In the genomic region with DNA sequence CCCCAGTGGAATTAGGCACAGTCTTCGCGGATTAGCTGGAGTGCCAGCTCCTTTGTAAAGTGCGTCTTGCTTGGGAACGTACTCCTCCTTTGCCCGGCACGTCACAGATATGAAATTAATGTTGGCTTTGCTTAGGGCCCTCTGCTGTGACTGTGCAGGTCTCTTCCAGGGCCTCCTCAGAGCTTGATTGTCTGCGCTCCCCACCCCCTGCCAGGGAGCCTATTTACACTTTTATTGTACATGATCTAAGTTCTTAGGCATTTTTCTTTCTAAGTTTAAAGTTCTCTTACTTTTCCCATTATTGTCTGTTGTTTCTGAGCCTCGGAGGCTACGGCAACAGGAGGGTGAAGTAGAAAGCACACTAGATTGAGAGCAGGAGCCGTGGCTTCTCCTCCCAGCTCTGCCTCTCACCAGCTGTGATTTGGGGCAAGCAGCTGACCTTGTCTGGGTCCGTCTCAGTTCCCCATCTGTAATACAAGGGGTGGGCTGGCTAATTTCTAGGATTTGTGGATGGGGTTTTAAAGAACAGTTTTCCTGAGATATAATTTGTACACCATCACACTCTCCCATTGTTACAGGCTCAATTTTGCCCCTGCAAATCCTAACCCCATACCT, we compare ENCODE assay signal across 15 cellular contexts.
DNase-seq lines count a peak whose midpoint lies in the region; ATAC-seq, FAIRE-seq and TF ChIP-seq lines count a peak whose summit lies in the region.
"Had no signal": no experiment of that assay in that cellular context is flagged by ENCODE, and none has a peak within 500 bp of the region (broad histone marks: within the 10 kb centered on the region; RNA-seq: fewer than 3 reads in every experiment).

No MANE protein-coding gene starts in this region.

- peak overlapping the region; percentile 61 to 81 for H4K8ac ChIP-seq in IMR-90 (ENCODE audit: low read depth in 2 of 2, low read length in 2 of 2)

- intact Hi-C loops in A673 (cut with micrococcal nuclease; ENCODE audit: unreplicated experiment) (loop anchor here (5.0 kb wide), 1 partner anchor 43 kb away; no protein-coding TSS in a partner anchor), IMR-90 (cut with micrococcal nuclease) (no loop called here), endothelial cell of umbilical vein (cut with micrococcal nuclease) (no loop called here)

- H2AFZ ChIP-seq in IMR-90 (replicated peaks; ENCODE audit: low read length, poor library complexity), result peak overlapping the region; percentile 76
- H2AFZ ChIP-seq in endothelial cell of umbilical vein (ENCODE audit: low read depth, low read length), result no peak overlapping the region

- H4K5ac ChIP-seq in IMR-90 (ENCODE audit: low read depth, low read length), result peak overlapping the region; percentile 92

- peak overlapping the region; percentile 87 for H3K18ac ChIP-seq in IMR-90 (ENCODE audit: low read depth, low read length)

- no peak overlapping the region for H3K4me3 ChIP-seq in A673 (ENCODE audit: low read depth, low read length, poor library complexity, severe bottlenecking)
- no peak overlapping the region for H3K4me3 ChIP-seq in IMR-90 (ENCODE audit: insufficient read depth, low read depth, low read length)
- no peak overlapping the region for H3K4me3 ChIP-seq in endothelial cell of umbilical vein (replicated peaks in 1 of 3; ENCODE audit: insufficient read depth in 1 of 3, low read depth in 1 of 3, low read length in 3 of 3)

- in situ Hi-C loops in IMR-90 (cut with MboI; ENCODE audit: low sequenced_read_pairs), result no loop called here

- H3K27ac ChIP-seq in A673 (ENCODE audit: low read depth, low read length, poor library complexity, severe bottlenecking) (peak overlapping the region; percentile 47), IMR-90 (ENCODE audit: insufficient read depth, low read length) (peak overlapping the region; percentile 85), endothelial cell of umbilical vein (ENCODE audit: insufficient read depth, low read depth, low read length) (no peak overlapping the region)
- H3K27ac ChIP-seq: foreskin keratinocyte had no signal

- no peaks in the 10 kb centered on the region for H3K79me1 ChIP-seq in IMR-90 (ENCODE audit: low read depth in 1 of 2, low read length in 2 of 2)

- peak overlapping the region; percentile 27 for H3K56ac ChIP-seq in IMR-90 (ENCODE audit: extremely low read depth, insufficient read depth, low read length)

- H2AK9ac ChIP-seq in IMR-90 (replicated peaks; ENCODE audit: low read depth, low read length, poor library complexity), result peak overlapping the region; percentile 80

- H3K4me1 Mint-ChIP-seq in nephron, result peaks cover 63% of the 10 kb centered on the region

- TF ChIP-seq CTCF in A673 (conservative IDR thresholded peaks at IDR 0.05; ENCODE audit: low read depth, low read length) (no peak), IMR-90 (conservative IDR thresholded peaks at IDR 0.05; ENCODE audit: low read depth, low read length) (no peak), endothelial cell of umbilical vein (IDR thresholded peaks at IDR 0.05; ENCODE audit: extremely low read depth in 1 of 2, insufficient read depth in 1 of 2, low read depth in 1 of 2, low read length in 2 of 2) (no peak), nephron (IDR thresholded peaks at IDR 0.05; ENCODE audit: unreplicated experiment in 3 of 3) (no peak), GM20000 (IDR thresholded peaks at IDR 0.05; ENCODE audit: extremely low read depth, missing control alignments) (no peak)

- H3K4me2 ChIP-seq in IMR-90 (ENCODE audit: low read depth, low read length) (peak overlapping the region; percentile 65), endothelial cell of umbilical vein (ENCODE audit: insufficient read depth, low read length) (no peak overlapping the region)

- POLR2A ChIA-PET in A673 (lab: Charles Lee; ENCODE audit: low non-redundant PET), result no interaction called here
- POLR2A ChIA-PET in IMR-90 (lab: Charles Lee; ENCODE audit: unreplicated experiment), result no interaction called here
- POLR2A ChIA-PET in endothelial cell of umbilical vein (lab: Charles Lee), result interaction anchor here (1.2 kb wide), 1 partner anchor 10 kb away, joined by 6 read pairs; no protein-coding TSS in a partner anchor

- H3K4me3 Mint-ChIP-seq in nephron, result peak overlapping the region in 2 of 3 experiments; percentile 20 to 55

- H3K27me3 Mint-ChIP-seq in nephron (ENCODE audit: low read depth), result no peaks in the 10 kb centered on the region

- H3K23ac ChIP-seq in IMR-90 (ENCODE audit: low read depth, low read length), result peak overlapping the region; percentile 43

- no peaks in the 10 kb centered on the region; the same call in 1 of the 2 replicates for H3K9me1 ChIP-seq in IMR-90 (ENCODE audit: insufficient read depth, low read length)
- no peaks in the 10 kb centered on the region for H3K9me1 ChIP-seq in endothelial cell of umbilical vein (replicated peaks; ENCODE audit: control insufficient read depth, extremely low read depth, insufficient read depth, low read length)

- peaks cover 33% of the 10 kb centered on the region for H3K36me3 Mint-ChIP-seq in nephron (ENCODE audit: low read depth)

- H3K9me3 Mint-ChIP-seq in nephron, result peaks cover 14% of the 10 kb centered on the region

- FAIRE-seq in endothelial cell of umbilical vein (lab: Jason Lieb, UNC), result no peak
- FAIRE-seq: TTC549 had no signal

- H2BK5ac ChIP-seq in IMR-90 (ENCODE audit: low read depth, low read length, poor library complexity, severe bottlenecking), result peak overlapping the region; percentile 74

- CTCF ChIA-PET in A673 (lab: Charles Lee) (no interaction called here), IMR-90 (lab: Yijun Ruan, JAX) (interaction anchor here (0.9 to 1.1 kb wide), 2 partner anchors 44 to 112 kb away, joined by 3 to 4 read pairs; no protein-coding TSS in a partner anchor), endothelial cell of umbilical vein (lab: Charles Lee) (interaction anchor here (1.1 to 1.4 kb wide), 2 partner anchors 94 to 141 kb away, joined by 3 to 6 read pairs; no protein-coding TSS in a partner anchor)

- H3K4ac ChIP-seq in IMR-90 (ENCODE audit: low read depth, low read length), result peak overlapping the region; percentile 65

- TF ChIP-seq RAD21 in IMR-90 (IDR thresholded peaks at IDR 0.05; ENCODE audit: low read length), result no peak; the same call in 1 of the 2 replicates

- peak overlapping the region; percentile 73 for H2BK20ac ChIP-seq in IMR-90 (ENCODE audit: low read depth, low read length)

- peak overlapping the region; percentile 60 for H3K14ac ChIP-seq in IMR-90 (replicated peaks; ENCODE audit: low read depth, low read length)

- peak overlapping the region; percentile 82 for H4K91ac ChIP-seq in IMR-90 (ENCODE audit: insufficient read depth, low read depth, low read length)

- 66% methylated on average over 5 of the region's 11 CpGs; no CpG with 5 or more reads in 1 of the 2 experiments for WGBS in IMR-90 (ENCODE audit: extremely low coverage in 2 of 2, insufficient read length in 1 of 2), 2 experiments

- peak overlapping the region; percentile 52 for H3K9ac ChIP-seq in IMR-90 (ENCODE audit: low read depth, low read length)
- no peak overlapping the region for H3K9ac ChIP-seq in endothelial cell of umbilical vein (replicated peaks; ENCODE audit: extremely low read depth, insufficient read depth, low read length)

- H4K20me1 ChIP-seq in IMR-90 (ENCODE audit: insufficient read depth, low read length) (no peaks in the 10 kb centered on the region), endothelial cell of umbilical vein (replicated peaks; ENCODE audit: control insufficient read depth, extremely low read depth, insufficient read depth, low read length) (no peaks in the 10 kb centered on the region)

- dilution Hi-C loops in IMR-90 (cut with HindIII; ENCODE audit: low sequenced_read_pairs, unreplicated experiment), result no loop called here
- dilution Hi-C loops in endothelial cell of umbilical vein (cut with MboI; ENCODE audit: extremely low pct_ligation_motif_present, low sequenced_read_pairs), result no loop called here

- H3K4me1 ChIP-seq in A673 (ENCODE audit: insufficient read depth, low read length, poor library complexity, severe bottlenecking) (peaks cover 46% of the 10 kb centered on the region), IMR-90 (ENCODE audit: control insufficient read depth, insufficient read depth, low read length) (peaks cover 15% of the 10 kb centered on the region), endothelial cell of umbilical vein (ENCODE audit: control insufficient read depth, extremely low read depth, insufficient read depth, low read length) (peaks cover 8% of the 10 kb centered on the region)

- H2AK5ac ChIP-seq in IMR-90 (ENCODE audit: low read depth, low read length), result peak overlapping the region; percentile 46

- H3K36me3 ChIP-seq in A673 (ENCODE audit: insufficient read depth, low read length, poor library complexity, severe bottlenecking) (no peaks in the 10 kb centered on the region), IMR-90 (ENCODE audit: control insufficient read depth, insufficient read depth, low read length) (no peaks in the 10 kb centered on the region), endothelial cell of umbilical vein (ENCODE audit: control insufficient read depth in 2 of 2, extremely low read depth in 1 of 2, insufficient read depth in 2 of 2, low read length in 2 of 2) (no peaks in the 10 kb centered on the region)

- H3K27ac Mint-ChIP-seq in nephron, result peak overlapping the region; percentile 91 to 94 (median 92)

- DNase-seq in A673 (ENCODE audit: low spot score) (peak; percentile 57), IMR-90 (peak; percentile 75), endothelial cell of umbilical vein (ENCODE audit: low read depth, low spot score) (peak; percentile 51), NCI-H345 (lab: John Stamatoyannopoulos, UW) (no peak), GM20000 (ENCODE audit: low spot score) (no peak), mucosa of gallbladder (ENCODE audit: low spot score) (no peak)
- DNase-seq: AML-193, anterior cingulate cortex, foreskin keratinocyte, left colon, NCI-H446, RPMI8226 had no signal

- peaks cover 4% of the 10 kb centered on the region for H3K9me3 ChIP-seq in A673 (ENCODE audit: low read depth, low read length, poor library complexity, severe bottlenecking)
- peaks cover 2% of the 10 kb centered on the region; the same call in 1 of the 2 replicates for H3K9me3 ChIP-seq in IMR-90 (ENCODE audit: control insufficient read depth, insufficient read depth, low read length)
- no peaks in the 10 kb centered on the region for H3K9me3 ChIP-seq in endothelial cell of umbilical vein (replicated peaks; ENCODE audit: control insufficient read depth, insufficient read depth, low read length)

- BruUV-seq in A673 (replicated peaks; lab: Mats Ljungman, UMichigan) (no TSS peak), IMR-90 (replicated peaks; lab: Mats Ljungman, UMichigan) (no TSS peak), endothelial cell of umbilical vein (replicated peaks; lab: Mats Ljungman, UMichigan) (no TSS peak)

- peak overlapping the region; percentile 65 for H2BK120ac ChIP-seq in IMR-90 (ENCODE audit: low read depth, low read length)

- H2BK15ac ChIP-seq in IMR-90 (ENCODE audit: low read depth, low read length), result peak overlapping the region; percentile 60; the same call in 2 of the 3 replicates

- peak; percentile 88 for ATAC-seq in IMR-90 (ENCODE audit: low read depth)
- no peak for ATAC-seq in HG03457 (IDR thresholded peaks at IDR 0.05; ENCODE audit: unreplicated experiment)
- ATAC-seq: foreskin keratinocyte, left colon had no signal

- H3K27me3 ChIP-seq in A673 (replicated peaks; ENCODE audit: insufficient read depth, low read depth, low read length, poor library complexity) (no peaks in the 10 kb centered on the region), IMR-90 (ENCODE audit: control insufficient read depth, insufficient read depth, low read length) (no peaks in the 10 kb centered on the region), endothelial cell of umbilical vein (ENCODE audit: control insufficient read depth in 2 of 2, insufficient read depth in 2 of 2, low read length in 2 of 2) (no peaks in the 10 kb centered on the region)
- H3K27me3 ChIP-seq: foreskin keratinocyte had no signal

- H3K79me2 ChIP-seq in endothelial cell of umbilical vein (ENCODE audit: control insufficient read depth, insufficient read depth, low read length), result no peaks in the 10 kb centered on the region

- no peak for TF ChIP-seq POLR2A in IMR-90 (IDR thresholded peaks at IDR 0.05; ENCODE audit: low read depth, low read length)
- TF ChIP-seq POLR2A in endothelial cell of umbilical vein (IDR thresholded peaks at IDR 0.05; ENCODE audit: low read depth, low read length), result no peak

Comparison
In these comparisons a context has a peak if more than half of its experiments do, and no peak if none do; other contexts are left out.
1. DNase-seq: peak in A673 (single experiment), IMR-90 (single experiment) and endothelial cell of umbilical vein (single experiment); none in NCI-H345 (single experiment), GM20000 (single experiment) and mucosa of gallbladder (single experiment).